In genomic region chr3:129413687-129414506, GRCh38 we compare ENCODE assay signal across 2 cellular contexts.
TF ChIP-seq lines count a peak whose summit lies in the region.

No MANE protein-coding gene starts in this region.

TF ChIP-seq in K562, 482 proteins besides CTCF, POLR2A, EP300 and RAD21 (continues in another document):
- 0 out of 2 replicates have a peak, but pooled peaks have one; percentile 26 for TF ChIP-seq PHF21A (IDR thresholded peaks at IDR 0.05; ENCODE audit: borderline replicate concordance, low read depth)
- peak; percentile 82 to 93; a peak in 3 of 4 replicates for TF ChIP-seq FOXA3 (CRISPR knock-in tag; conservative IDR thresholded peaks at IDR 0.05 in 1 of 2, IDR thresholded peaks at IDR 0.05 in 1 of 2)
- peak; percentile 81; the same call in 1 of the 2 replicates for TF ChIP-seq PML (IDR thresholded peaks at IDR 0.05; ENCODE audit: low read length)
- 0 out of 2 replicates have a peak, but pooled peaks have one; percentile 10 for TF ChIP-seq TOE1 (IDR thresholded peaks at IDR 0.05; ENCODE audit: borderline replicate concordance)
- TF ChIP-seq TOE1 (CRISPR knock-in tag; IDR thresholded peaks at IDR 0.05; ENCODE audit: borderline replicate concordance, low read depth) = no peak
- no peak for TF ChIP-seq ZNF253 (CRISPR knock-in tag; conservative IDR thresholded peaks at IDR 0.05)
- no peak for TF ChIP-seq PATZ1 (CRISPR knock-in tag; IDR thresholded peaks at IDR 0.05; ENCODE audit: borderline replicate concordance)
- TF ChIP-seq NCOA1 (IDR thresholded peaks at IDR 0.05; ENCODE audit: low read depth) = peak; percentile 50; the same call in 1 of the 2 replicates
- no peak for TF ChIP-seq CBX5 (IDR thresholded peaks at IDR 0.05; ENCODE audit: borderline replicate concordance, low read depth)
- TF ChIP-seq DLX4 (CRISPR knock-in tag; IDR thresholded peaks at IDR 0.05) = no peak
- no peak for TF ChIP-seq TCF7L2 (IDR thresholded peaks at IDR 0.05; ENCODE audit: low read depth, low read length)
- TF ChIP-seq TGIF2 (CRISPR knock-in tag; IDR thresholded peaks at IDR 0.05) = no peak
- no peak for TF ChIP-seq SMAD2 (IDR thresholded peaks at IDR 0.05; ENCODE audit: low read depth, low read length)
- TF ChIP-seq STAT6 (CRISPR knock-in tag; IDR thresholded peaks at IDR 0.05) = no peak
- TF ChIP-seq MBD1 (CRISPR knock-in tag; IDR thresholded peaks at IDR 0.05) = no peak
- TF ChIP-seq SMARCA4 (IDR thresholded peaks at IDR 0.05) = peak; percentile 89
- TF ChIP-seq DPF2 (IDR thresholded peaks at IDR 0.05) = peak; percentile 93
- TF ChIP-seq NFE2 (IDR thresholded peaks at IDR 0.05; ENCODE audit: low read depth) = peak; percentile 30; the same call in 1 of the 2 replicates
- TF ChIP-seq STAG1 (CRISPR knock-in tag; IDR thresholded peaks at IDR 0.05; ENCODE audit: borderline replicate concordance) = no peak
- TF ChIP-seq HLTF (IDR thresholded peaks at IDR 0.05) = no peak
- no peak for TF ChIP-seq NR2C2 (CRISPR knock-in tag; IDR thresholded peaks at IDR 0.05)
- peak; percentile 49; the same call in 1 of the 2 replicates for TF ChIP-seq NR2C2 (tag; IDR thresholded peaks at IDR 0.05)
- no peak for TF ChIP-seq E2F3 (CRISPR knock-in tag; IDR thresholded peaks at IDR 0.05)
- peak; percentile 84 for TF ChIP-seq CBFA2T2 (conservative IDR thresholded peaks at IDR 0.05)
- no peak for TF ChIP-seq RBFOX2 (IDR thresholded peaks at IDR 0.05; ENCODE audit: low read depth, low read length)
- peak; percentile 67; the same call in 1 of the 2 replicates for TF ChIP-seq CREB1 (IDR thresholded peaks at IDR 0.05)
- TF ChIP-seq CREB1 (CRISPR knock-in tag; IDR thresholded peaks at IDR 0.05) = peak; percentile 46; the same call in 1 of the 2 replicates
- TF ChIP-seq PHF8 (IDR thresholded peaks at IDR 0.05; ENCODE audit: borderline replicate concordance, low read length) = no peak

TF ChIP-seq in GM23338, 12 proteins besides CTCF, POLR2A, EP300 and RAD21:
- no peak for TF ChIP-seq CREB1 (CRISPR knock-in tag; IDR thresholded peaks at IDR 0.05; ENCODE audit: low read depth)
- TF ChIP-seq, protein P1, sequence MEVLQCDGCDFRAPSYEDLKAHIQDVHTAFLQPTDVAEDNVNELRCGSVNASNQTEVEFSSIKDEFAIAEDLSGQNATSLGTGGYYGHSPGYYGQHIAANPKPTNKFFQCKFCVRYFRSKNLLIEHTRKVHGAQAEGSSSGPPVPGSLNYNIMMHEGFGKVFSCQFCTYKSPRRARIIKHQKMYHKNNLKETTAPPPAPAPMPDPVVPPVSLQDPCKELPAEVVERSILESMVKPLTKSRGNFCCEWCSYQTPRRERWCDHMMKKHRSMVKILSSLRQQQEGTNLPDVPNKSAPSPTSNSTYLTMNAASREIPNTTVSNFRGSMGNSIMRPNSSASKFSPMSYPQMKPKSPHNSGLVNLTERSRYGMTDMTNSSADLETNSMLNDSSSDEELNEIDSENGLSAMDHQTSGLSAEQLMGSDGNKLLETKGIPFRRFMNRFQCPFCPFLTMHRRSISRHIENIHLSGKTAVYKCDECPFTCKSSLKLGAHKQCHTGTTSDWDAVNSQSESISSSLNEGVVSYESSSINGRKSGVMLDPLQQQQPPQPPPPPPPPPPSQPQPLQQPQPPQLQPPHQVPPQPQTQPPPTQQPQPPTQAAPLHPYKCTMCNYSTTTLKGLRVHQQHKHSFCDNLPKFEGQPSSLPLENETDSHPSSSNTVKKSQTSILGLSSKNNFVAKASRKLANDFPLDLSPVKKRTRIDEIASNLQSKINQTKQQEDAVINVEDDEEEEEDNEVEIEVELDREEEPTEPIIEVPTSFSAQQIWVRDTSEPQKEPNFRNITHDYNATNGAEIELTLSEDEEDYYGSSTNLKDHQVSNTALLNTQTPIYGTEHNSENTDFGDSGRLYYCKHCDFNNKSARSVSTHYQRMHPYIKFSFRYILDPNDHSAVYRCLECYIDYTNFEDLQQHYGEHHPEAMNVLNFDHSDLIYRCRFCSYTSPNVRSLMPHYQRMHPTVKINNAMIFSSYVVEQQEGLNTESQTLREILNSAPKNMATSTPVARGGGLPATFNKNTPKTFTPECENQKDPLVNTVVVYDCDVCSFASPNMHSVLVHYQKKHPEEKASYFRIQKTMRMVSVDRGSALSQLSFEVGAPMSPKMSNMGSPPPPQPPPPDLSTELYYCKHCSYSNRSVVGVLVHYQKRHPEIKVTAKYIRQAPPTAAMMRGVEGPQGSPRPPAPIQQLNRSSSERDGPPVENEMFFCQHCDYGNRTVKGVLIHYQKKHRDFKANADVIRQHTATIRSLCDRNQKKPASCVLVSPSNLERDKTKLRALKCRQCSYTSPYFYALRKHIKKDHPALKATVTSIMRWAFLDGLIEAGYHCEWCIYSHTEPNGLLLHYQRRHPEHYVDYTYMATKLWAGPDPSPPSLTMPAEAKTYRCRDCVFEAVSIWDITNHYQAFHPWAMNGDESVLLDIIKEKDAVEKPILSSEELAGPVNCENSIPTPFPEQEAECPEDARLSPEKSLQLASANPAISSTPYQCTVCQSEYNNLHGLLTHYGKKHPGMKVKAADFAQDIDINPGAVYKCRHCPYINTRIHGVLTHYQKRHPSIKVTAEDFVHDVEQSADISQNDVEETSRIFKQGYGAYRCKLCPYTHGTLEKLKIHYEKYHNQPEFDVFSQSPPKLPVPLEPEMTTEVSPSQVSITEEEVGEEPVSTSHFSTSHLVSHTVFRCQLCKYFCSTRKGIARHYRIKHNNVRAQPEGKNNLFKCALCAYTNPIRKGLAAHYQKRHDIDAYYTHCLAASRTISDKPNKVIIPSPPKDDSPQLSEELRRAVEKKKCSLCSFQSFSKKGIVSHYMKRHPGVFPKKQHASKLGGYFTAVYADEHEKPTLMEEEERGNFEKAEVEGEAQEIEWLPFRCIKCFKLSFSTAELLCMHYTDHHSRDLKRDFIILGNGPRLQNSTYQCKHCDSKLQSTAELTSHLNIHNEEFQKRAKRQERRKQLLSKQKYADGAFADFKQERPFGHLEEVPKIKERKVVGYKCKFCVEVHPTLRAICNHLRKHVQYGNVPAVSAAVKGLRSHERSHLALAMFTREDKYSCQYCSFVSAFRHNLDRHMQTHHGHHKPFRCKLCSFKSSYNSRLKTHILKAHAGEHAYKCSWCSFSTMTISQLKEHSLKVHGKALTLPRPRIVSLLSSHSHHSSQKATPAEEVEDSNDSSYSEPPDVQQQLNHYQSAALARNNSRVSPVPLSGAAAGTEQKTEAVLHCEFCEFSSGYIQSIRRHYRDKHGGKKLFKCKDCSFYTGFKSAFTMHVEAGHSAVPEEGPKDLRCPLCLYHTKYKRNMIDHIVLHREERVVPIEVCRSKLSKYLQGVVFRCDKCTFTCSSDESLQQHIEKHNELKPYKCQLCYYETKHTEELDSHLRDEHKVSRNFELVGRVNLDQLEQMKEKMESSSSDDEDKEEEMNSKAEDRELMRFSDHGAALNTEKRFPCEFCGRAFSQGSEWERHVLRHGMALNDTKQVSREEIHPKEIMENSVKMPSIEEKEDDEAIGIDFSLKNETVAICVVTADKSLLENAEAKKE (CRISPR knock-in tag; IDR thresholded peaks at IDR 0.05) = no peak
- no peak for TF ChIP-seq ZNF114 (CRISPR knock-in tag; IDR thresholded peaks at IDR 0.05)
- TF ChIP-seq NANOG (IDR thresholded peaks at IDR 0.05; ENCODE audit: borderline replicate concordance) = no peak
- TF ChIP-seq POLR2AphosphoS5 (IDR thresholded peaks at IDR 0.05; ENCODE audit: low read depth) = no peak
- TF ChIP-seq, protein P2, sequence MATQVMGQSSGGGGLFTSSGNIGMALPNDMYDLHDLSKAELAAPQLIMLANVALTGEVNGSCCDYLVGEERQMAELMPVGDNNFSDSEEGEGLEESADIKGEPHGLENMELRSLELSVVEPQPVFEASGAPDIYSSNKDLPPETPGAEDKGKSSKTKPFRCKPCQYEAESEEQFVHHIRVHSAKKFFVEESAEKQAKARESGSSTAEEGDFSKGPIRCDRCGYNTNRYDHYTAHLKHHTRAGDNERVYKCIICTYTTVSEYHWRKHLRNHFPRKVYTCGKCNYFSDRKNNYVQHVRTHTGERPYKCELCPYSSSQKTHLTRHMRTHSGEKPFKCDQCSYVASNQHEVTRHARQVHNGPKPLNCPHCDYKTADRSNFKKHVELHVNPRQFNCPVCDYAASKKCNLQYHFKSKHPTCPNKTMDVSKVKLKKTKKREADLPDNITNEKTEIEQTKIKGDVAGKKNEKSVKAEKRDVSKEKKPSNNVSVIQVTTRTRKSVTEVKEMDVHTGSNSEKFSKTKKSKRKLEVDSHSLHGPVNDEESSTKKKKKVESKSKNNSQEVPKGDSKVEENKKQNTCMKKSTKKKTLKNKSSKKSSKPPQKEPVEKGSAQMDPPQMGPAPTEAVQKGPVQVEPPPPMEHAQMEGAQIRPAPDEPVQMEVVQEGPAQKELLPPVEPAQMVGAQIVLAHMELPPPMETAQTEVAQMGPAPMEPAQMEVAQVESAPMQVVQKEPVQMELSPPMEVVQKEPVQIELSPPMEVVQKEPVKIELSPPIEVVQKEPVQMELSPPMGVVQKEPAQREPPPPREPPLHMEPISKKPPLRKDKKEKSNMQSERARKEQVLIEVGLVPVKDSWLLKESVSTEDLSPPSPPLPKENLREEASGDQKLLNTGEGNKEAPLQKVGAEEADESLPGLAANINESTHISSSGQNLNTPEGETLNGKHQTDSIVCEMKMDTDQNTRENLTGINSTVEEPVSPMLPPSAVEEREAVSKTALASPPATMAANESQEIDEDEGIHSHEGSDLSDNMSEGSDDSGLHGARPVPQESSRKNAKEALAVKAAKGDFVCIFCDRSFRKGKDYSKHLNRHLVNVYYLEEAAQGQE (IDR thresholded peaks at IDR 0.05; ENCODE audit: unreplicated experiment) = no peak
- no peak for TF ChIP-seq JUNB (IDR thresholded peaks at IDR 0.05; ENCODE audit: unreplicated experiment)
- TF ChIP-seq STAT1 (IDR thresholded peaks at IDR 0.05; ENCODE audit: unreplicated experiment) = no peak
- TF ChIP-seq EZH2 (IDR thresholded peaks at IDR 0.05; ENCODE audit: low read depth, unreplicated experiment) = no peak
- TF ChIP-seq ZNF331 (CRISPR knock-in tag; IDR thresholded peaks at IDR 0.05; ENCODE audit: low read depth) = no peak
- no peak for TF ChIP-seq EZH2phosphoT487 (IDR thresholded peaks at IDR 0.05; ENCODE audit: unreplicated experiment)
- TF ChIP-seq ETS1 (IDR thresholded peaks at IDR 0.05) = no peak
